28 cellular contexts compared by ENCODE assay signal in the genomic region with DNA sequence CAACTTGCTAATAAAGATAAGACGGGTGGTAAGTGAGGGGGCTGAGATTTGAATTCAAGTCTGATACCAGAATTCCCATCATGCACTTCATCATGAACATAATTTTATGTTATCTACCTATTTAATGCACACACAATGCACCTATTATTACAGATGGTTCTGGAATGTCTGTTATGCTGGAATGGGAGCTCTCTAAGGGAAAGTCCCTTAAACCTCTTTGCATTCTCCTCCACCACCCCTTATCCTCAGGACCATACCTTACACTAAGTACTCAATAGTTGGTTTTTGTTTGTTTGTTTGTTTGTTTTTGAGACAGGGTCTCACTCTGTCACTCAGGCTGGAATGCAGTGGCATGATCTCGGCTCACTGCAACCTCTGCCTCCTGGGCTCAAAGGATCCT. TPM values are rescaled to one million over a fixed set of nuclear protein-coding genes. Genes with fewer than 3 reads are reported as not detected.
"Had no signal": no experiment of that assay in that cellular context is flagged by ENCODE, and none has a peak within 500 bp of the region (broad histone marks: within the 10 kb centered on the region; RNA-seq: fewer than 3 reads in every experiment).

No MANE protein-coding gene starts in this region.

- H3K9me3 ChIP-seq: esophagus muscularis mucosa, gastroesophageal sphincter, psoas muscle, right atrium auricular region, sigmoid colon, stomach, thoracic aorta, transverse colon had no signal

- H3K4me3 Mint-ChIP-seq: memory B cell; natural killer cell treated with Interleukin-12 subunit alpha and Interleukin-12 subunit beta and Interleukin-15 and Interleukin-18, amount 100 ng/mL, for 72 hours had no signal

- H3K36me3 Mint-ChIP-seq: memory B cell; natural killer cell treated with Interleukin-12 subunit alpha and Interleukin-12 subunit beta and Interleukin-15 and Interleukin-18, amount 100 ng/mL, for 72 hours had no signal

- FAIRE-seq: endometrium, islet of Langerhans had no signal

- H3K4me1 Mint-ChIP-seq: memory B cell had no signal

- H3K27me3 ChIP-seq: right atrium auricular region had no signal

- H3K4me3 ChIP-seq: coronary artery, dorsolateral prefrontal cortex, esophagus muscularis mucosa, gastroesophageal sphincter, psoas muscle, right atrium auricular region, sigmoid colon, skin epidermis, stomach, thoracic aorta, transverse colon had no signal

- H3K4me1 ChIP-seq: esophagus muscularis mucosa, gastroesophageal sphincter, psoas muscle, right atrium auricular region, sigmoid colon, stomach, transverse colon had no signal

- H3K9me3 Mint-ChIP-seq: memory B cell; natural killer cell treated with Interleukin-12 subunit alpha and Interleukin-12 subunit beta and Interleukin-15 and Interleukin-18, amount 100 ng/mL, for 72 hours had no signal

- DNase-seq: central memory CD4-positive, alpha-beta T cell; dorsolateral prefrontal cortex; effector CD8-positive, alpha-beta T cell; kidney glomerular epithelial cell; midbrain; psoas muscle; sigmoid colon; stimulated activated CD4-positive, alpha-beta T cell treated with anti-CD3 and anti-CD28 coated beads, Interleukin-2, amount 100 ng/mL, for 24 hours; stimulated activated naive CD4-positive, alpha-beta T cell; stomach; substantia nigra; transverse colon had no signal

- H3K27ac Mint-ChIP-seq: memory B cell; natural killer cell treated with Interleukin-12 subunit alpha and Interleukin-12 subunit beta and Interleukin-15 and Interleukin-18, amount 100 ng/mL, for 72 hours had no signal

- H3K27ac ChIP-seq: coronary artery, dorsolateral prefrontal cortex, epithelial cell of prostate, esophagus muscularis mucosa, gastroesophageal sphincter, psoas muscle, right atrium auricular region, sigmoid colon, skin epidermis, stomach, thoracic aorta, transverse colon had no signal

- ATAC-seq: gastroesophageal sphincter; left lobe of liver; natural killer cell treated with Interleukin-12 subunit alpha and Interleukin-12 subunit beta and Interleukin-15 and Interleukin-18, amount 100 ng/mL, for 72 hours; psoas muscle had no signal

- H3K36me3 ChIP-seq: esophagus muscularis mucosa, gastroesophageal sphincter, right atrium auricular region, sigmoid colon, stomach, thoracic aorta, transverse colon had no signal

RNA-seq across cellular contexts. Expression of a gene that starts 7.0 kb away (rescaled TPM):
- total RNA-seq: fibroblast of villous mesenchyme; left lobe of liver; natural killer cell treated with Interleukin-12 subunit alpha and Interleukin-12 subunit beta and Interleukin-15 and Interleukin-18, amount 100 ng/mL, for 72 hours had no signal

RNA-seq across cellular contexts. Expression of a gene that starts 48.4 kb away (rescaled TPM):
- total RNA-seq: esophagus muscularis mucosa; fibroblast of villous mesenchyme; gastroesophageal sphincter; lower leg skin; natural killer cell treated with Interleukin-12 subunit alpha and Interleukin-12 subunit beta and Interleukin-15 and Interleukin-18, amount 100 ng/mL, for 72 hours; omental fat pad; right atrium auricular region; sigmoid colon; stomach; thoracic aorta; transverse colon; ureter had no signal
